ENCODE assay signal across 15 cellular contexts in genomic region chr4:90219822-90220221, GRCh38.
A peak's percentile ranks its signal among the peaks of the same experiment; 100 is the strongest.
DNase-seq lines count a peak whose midpoint lies in the region; ATAC-seq lines count a peak whose summit lies in the region.
"Had no signal": no experiment of that assay in that cellular context is flagged by ENCODE, and none has a peak within 500 bp of the region (broad histone marks: within the 10 kb centered on the region; RNA-seq: fewer than 3 reads in every experiment).

No MANE protein-coding gene starts in this region.

- POLR2A ChIA-PET in activated CD4-positive, alpha-beta memory T cell treated with anti-CD3 and anti-CD28 coated beads, Interleukin-2, amount 10 ng/mL, durations not matched to agents 7 days and 5 days (lab: Charles Lee) = no interaction called here

- H3K9me3 Mint-ChIP-seq in activated CD4-positive, alpha-beta memory T cell treated with anti-CD3 and anti-CD28 coated beads, Interleukin-2, amount 10 ng/mL, durations not matched to agents 7 days and 5 days = no peaks in the 10 kb centered on the region
- no peaks in the 10 kb centered on the region for H3K9me3 Mint-ChIP-seq in activated naive CD4-positive, alpha-beta T cell treated with anti-CD3 and anti-CD28 coated beads for 36 hours

- H3K27ac Mint-ChIP-seq in activated CD4-positive, alpha-beta memory T cell treated with anti-CD3 and anti-CD28 coated beads, Interleukin-2, amount 10 ng/mL, durations not matched to agents 7 days and 5 days = no peak overlapping the region
- H3K27ac Mint-ChIP-seq in activated naive CD4-positive, alpha-beta T cell treated with anti-CD3 and anti-CD28 coated beads for 36 hours = no peak overlapping the region

- intact Hi-C loops in activated naive CD4-positive, alpha-beta T cell treated with anti-CD3 and anti-CD28 coated beads for 36 hours (cut with micrococcal nuclease) = no loop called here

- CTCF ChIA-PET in activated CD4-positive, alpha-beta memory T cell treated with anti-CD3 and anti-CD28 coated beads, Interleukin-2, amount 10 ng/mL, durations not matched to agents 7 days and 5 days (lab: Charles Lee) = no interaction called here
- CTCF ChIA-PET in activated naive CD4-positive, alpha-beta T cell treated with anti-CD3 and anti-CD28 coated beads for 36 hours (lab: Charles Lee) = no interaction called here

- no peaks in the 10 kb centered on the region for H3K36me3 Mint-ChIP-seq in activated CD4-positive, alpha-beta memory T cell treated with anti-CD3 and anti-CD28 coated beads, Interleukin-2, amount 10 ng/mL, durations not matched to agents 7 days and 5 days (ENCODE audit: low read depth)
- H3K36me3 Mint-ChIP-seq in activated naive CD4-positive, alpha-beta T cell treated with anti-CD3 and anti-CD28 coated beads for 36 hours (ENCODE audit: low read depth) = no peaks in the 10 kb centered on the region

- no peaks in the 10 kb centered on the region for H3K27me3 Mint-ChIP-seq in activated CD4-positive, alpha-beta memory T cell treated with anti-CD3 and anti-CD28 coated beads, Interleukin-2, amount 10 ng/mL, durations not matched to agents 7 days and 5 days
- no peaks in the 10 kb centered on the region for H3K27me3 Mint-ChIP-seq in activated naive CD4-positive, alpha-beta T cell treated with anti-CD3 and anti-CD28 coated beads for 36 hours (ENCODE audit: low read depth)

- peaks cover 3% of the 10 kb centered on the region for H3K4me1 Mint-ChIP-seq in activated CD4-positive, alpha-beta memory T cell treated with anti-CD3 and anti-CD28 coated beads, Interleukin-2, amount 10 ng/mL, durations not matched to agents 7 days and 5 days
- H3K4me1 Mint-ChIP-seq in activated naive CD4-positive, alpha-beta T cell treated with anti-CD3 and anti-CD28 coated beads for 36 hours (ENCODE audit: low read depth) = no peaks in the 10 kb centered on the region

- ATAC-seq in GM18502 (IDR thresholded peaks at IDR 0.05; ENCODE audit: poor library complexity, unreplicated experiment) (peak; percentile 65), GM21423 (IDR thresholded peaks at IDR 0.05; ENCODE audit: unreplicated experiment) (peak; percentile 55), HG02870 (IDR thresholded peaks at IDR 0.05; ENCODE audit: unreplicated experiment) (peak; percentile 84), HG03571 (IDR thresholded peaks at IDR 0.05; ENCODE audit: unreplicated experiment) (peak; percentile 46)

- no peak overlapping the region for H3K4me3 Mint-ChIP-seq in activated CD4-positive, alpha-beta memory T cell treated with anti-CD3 and anti-CD28 coated beads, Interleukin-2, amount 10 ng/mL, durations not matched to agents 7 days and 5 days
- no peak overlapping the region for H3K4me3 Mint-ChIP-seq in activated naive CD4-positive, alpha-beta T cell treated with anti-CD3 and anti-CD28 coated beads for 36 hours

- no peak for DNase-seq in activated CD4-positive, alpha-beta memory T cell treated with anti-CD3 and anti-CD28 coated beads, Interleukin-2, amount 10 ng/mL, durations not matched to agents 7 days and 5 days
- DNase-seq in mucosa of gallbladder (ENCODE audit: low spot score) = no peak
- DNase-seq in stimulated activated CD4-positive, alpha-beta T cell treated with anti-CD3 and anti-CD28 coated beads, Interleukin-2, amount 100 ng/mL, for 48 hours = no peak
- DNase-seq in activated naive CD4-positive, alpha-beta T cell treated with anti-CD3 and anti-CD28 coated beads for 36 hours = no peak
- DNase-seq: C1 segment of cervical spinal cord, GM23248, KBM-7, NCI-H1092 treated with DMSO at 0.1 percent for 48 hours, NCI-H187, NCI-H774, T-helper 2 cell had no signal
